In the genomic region with DNA sequence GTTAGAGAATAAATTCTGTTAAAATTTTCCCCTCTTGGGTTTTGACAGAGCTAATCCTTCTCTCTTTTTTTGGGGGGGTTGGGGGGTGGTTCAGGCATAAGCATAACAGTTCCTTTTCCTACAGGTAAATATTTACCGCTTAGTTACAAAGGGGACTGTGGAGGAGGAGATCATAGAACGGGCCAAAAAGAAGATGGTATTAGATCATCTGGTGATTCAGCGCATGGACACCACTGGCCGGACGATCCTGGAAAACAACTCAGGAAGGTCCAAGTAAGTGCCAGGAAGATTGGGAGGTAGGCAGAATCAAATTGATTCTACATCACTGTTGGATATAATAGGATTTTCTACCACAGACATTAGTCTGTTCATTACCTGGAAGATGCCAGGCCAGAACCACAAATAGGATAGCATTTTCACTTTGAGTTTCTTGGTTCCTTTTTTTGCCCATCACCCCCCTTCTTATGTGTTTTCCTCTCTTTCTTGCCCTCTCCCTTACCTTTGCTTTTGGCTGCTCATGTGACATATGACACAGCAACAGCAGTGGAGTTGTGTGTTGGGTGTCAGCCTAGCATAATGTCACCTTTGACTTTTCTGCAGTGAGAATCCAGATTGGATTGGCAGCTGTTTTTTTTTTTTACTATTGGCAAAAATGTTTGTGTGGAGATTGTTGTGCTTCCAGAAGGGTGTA, we compare ENCODE assay signal across 11 cellular contexts.
DNase-seq lines count a peak whose midpoint lies in the region; ATAC-seq and TF ChIP-seq lines count a peak whose summit lies in the region.
"Had no signal": no experiment of that assay in that cellular context is flagged by ENCODE, and none has a peak within 500 bp of the region (broad histone marks: within the 10 kb centered on the region; RNA-seq: fewer than 3 reads in every experiment).

No MANE protein-coding gene starts in this region.

- TF ChIP-seq POLR2A in gastroesophageal sphincter (IDR thresholded peaks at IDR 0.05): no peak

- no peak overlapping the region for H3K4me3 ChIP-seq in RWPE2 (ENCODE audit: severe bottlenecking)
- H3K4me3 ChIP-seq in gastroesophageal sphincter: no peak overlapping the region

- H3K9me3 Mint-ChIP-seq in activated T-cell treated with anti-CD3 and anti-CD28 coated beads, Interleukin-2, amount 50 U/mL, for 72 hours: no peaks in the 10 kb centered on the region
- H3K9me3 Mint-ChIP-seq in activated T-cell treated with anti-CD3 and anti-CD28 coated beads, Interleukin-2, amount 50 U/mL, for 4 hours: no peaks in the 10 kb centered on the region
- H3K9me3 Mint-ChIP-seq in stimulated activated effector memory CD8-positive, alpha-beta T cell treated with anti-CD3 and anti-CD28 coated beads, Interleukin-12 subunit alpha, Interleukin-12 subunit beta, amount 100 ng/mL, for 72 hours: no peaks in the 10 kb centered on the region
- H3K9me3 Mint-ChIP-seq in osteocyte (ENCODE audit: unreplicated experiment): no peaks in the 10 kb centered on the region
- H3K9me3 Mint-ChIP-seq: activated naive CD8-positive, alpha-beta T cell treated with anti-CD3 and anti-CD28 coated beads, Interleukin-2, amount 10 ng/mL, durations not matched to agents 7 days and 5 days; nephron had no signal

- peak overlapping the region; percentile 43 for H3K27ac Mint-ChIP-seq in activated T-cell treated with anti-CD3 and anti-CD28 coated beads, Interleukin-2, amount 50 U/mL, for 72 hours
- H3K27ac Mint-ChIP-seq in stimulated activated effector memory CD8-positive, alpha-beta T cell treated with anti-CD3 and anti-CD28 coated beads, Interleukin-12 subunit alpha, Interleukin-12 subunit beta, amount 100 ng/mL, for 72 hours: peak overlapping the region; percentile 9
- no peak overlapping the region for H3K27ac Mint-ChIP-seq in osteocyte (ENCODE audit: unreplicated experiment)
- H3K27ac Mint-ChIP-seq: activated naive CD8-positive, alpha-beta T cell treated with anti-CD3 and anti-CD28 coated beads, Interleukin-2, amount 10 ng/mL, durations not matched to agents 7 days and 5 days had no signal

- WGBS in gastroesophageal sphincter (ENCODE audit: low coverage in 1 of 2), 2 donors: 0 to 52% methylated on average over 1 to 5 of the region's 5 CpGs

- H3K9me3 ChIP-seq in RWPE2 (ENCODE audit: severe bottlenecking) (no peaks in the 10 kb centered on the region), gastroesophageal sphincter (no peaks in the 10 kb centered on the region)

- H3K27ac ChIP-seq in RWPE2 (ENCODE audit: poor library complexity, severe bottlenecking) (peak overlapping the region; percentile 89), gastroesophageal sphincter (peak overlapping the region; percentile 61 to 76 (median 72))

- peaks cover 8% of the 10 kb centered on the region for H3K4me1 Mint-ChIP-seq in activated T-cell treated with anti-CD3 and anti-CD28 coated beads, Interleukin-2, amount 50 U/mL, for 72 hours (ENCODE audit: low read depth)
- peaks cover 4% of the 10 kb centered on the region for H3K4me1 Mint-ChIP-seq in activated T-cell treated with anti-CD3 and anti-CD28 coated beads, Interleukin-2, amount 50 U/mL, for 4 hours (ENCODE audit: low read depth)
- peaks cover 23% of the 10 kb centered on the region for H3K4me1 Mint-ChIP-seq in stimulated activated effector memory CD8-positive, alpha-beta T cell treated with anti-CD3 and anti-CD28 coated beads, Interleukin-12 subunit alpha, Interleukin-12 subunit beta, amount 100 ng/mL, for 72 hours
- peaks cover 7% of the 10 kb centered on the region for H3K4me1 Mint-ChIP-seq in osteocyte (ENCODE audit: unreplicated experiment)
- H3K4me1 Mint-ChIP-seq: nephron had no signal

- H3K27me3 ChIP-seq in RWPE2 (ENCODE audit: insufficient read depth, poor library complexity, severe bottlenecking) (no peaks in the 10 kb centered on the region), gastroesophageal sphincter (no peaks in the 10 kb centered on the region)

- peaks cover 19% of the 10 kb centered on the region for H3K4me1 ChIP-seq in RWPE2 (ENCODE audit: insufficient read depth, poor library complexity, severe bottlenecking)
- H3K4me1 ChIP-seq in gastroesophageal sphincter: peaks cover 0 to 84% (median 20%) of the 10 kb centered on the region in 3 donors

- H3K27me3 Mint-ChIP-seq in activated T-cell treated with anti-CD3 and anti-CD28 coated beads, Interleukin-2, amount 50 U/mL, for 72 hours (ENCODE audit: low read depth): no peaks in the 10 kb centered on the region
- no peaks in the 10 kb centered on the region for H3K27me3 Mint-ChIP-seq in activated T-cell treated with anti-CD3 and anti-CD28 coated beads, Interleukin-2, amount 50 U/mL, for 4 hours (ENCODE audit: low read depth)
- H3K27me3 Mint-ChIP-seq in osteocyte (ENCODE audit: unreplicated experiment): no peaks in the 10 kb centered on the region
- H3K27me3 Mint-ChIP-seq: activated naive CD8-positive, alpha-beta T cell treated with anti-CD3 and anti-CD28 coated beads, Interleukin-2, amount 10 ng/mL, durations not matched to agents 7 days and 5 days had no signal

- H3K36me3 Mint-ChIP-seq in activated T-cell treated with anti-CD3 and anti-CD28 coated beads, Interleukin-2, amount 50 U/mL, for 72 hours (ENCODE audit: insufficient read depth in 2 of 2): peaks cover 16 to 32% of the 10 kb centered on the region in 2 donors
- peaks cover 39% of the 10 kb centered on the region for H3K36me3 Mint-ChIP-seq in activated T-cell treated with anti-CD3 and anti-CD28 coated beads, Interleukin-2, amount 50 U/mL, for 4 hours (ENCODE audit: insufficient read depth)
- no peaks in the 10 kb centered on the region for H3K36me3 Mint-ChIP-seq in stimulated activated effector memory CD8-positive, alpha-beta T cell treated with anti-CD3 and anti-CD28 coated beads, Interleukin-12 subunit alpha, Interleukin-12 subunit beta, amount 100 ng/mL, for 72 hours
- peaks cover 42% of the 10 kb centered on the region for H3K36me3 Mint-ChIP-seq in osteocyte (ENCODE audit: unreplicated experiment)

- no peak for ATAC-seq in activated T-cell treated with anti-CD3 and anti-CD28 coated beads, Interleukin-2, amount 50 U/mL, for 72 hours (replicated peaks in 1 of 2)
- ATAC-seq in activated T-cell treated with anti-CD3 and anti-CD28 coated beads, Interleukin-2, amount 50 U/mL, for 4 hours: no peak
- ATAC-seq in RWPE2 (ENCODE audit: low read depth) (no peak), gastroesophageal sphincter (no peak), HG02588 (IDR thresholded peaks at IDR 0.05; ENCODE audit: unreplicated experiment) (no peak)
- no peak for ATAC-seq in stimulated activated effector memory CD8-positive, alpha-beta T cell treated with anti-CD3 and anti-CD28 coated beads, Interleukin-12 subunit alpha, Interleukin-12 subunit beta, amount 100 ng/mL, for 72 hours

- H3K36me3 ChIP-seq in RWPE2 (ENCODE audit: low read depth) (peaks cover 98% of the 10 kb centered on the region), gastroesophageal sphincter (peaks cover 7 to 87% of the 10 kb centered on the region in 2 donors)

- TF ChIP-seq CTCF in RWPE2 (IDR thresholded peaks at IDR 0.05; ENCODE audit: poor library complexity, severe bottlenecking) (no peak), gastroesophageal sphincter (IDR thresholded peaks at IDR 0.05) (no peak), osteocyte (IDR thresholded peaks at IDR 0.05) (no peak)

- TF ChIP-seq EP300 in gastroesophageal sphincter (IDR thresholded peaks at IDR 0.05): no peak

- DNase-seq in activated T-cell treated with anti-CD3 and anti-CD28 coated beads, Interleukin-2, amount 50 U/mL, for 72 hours: no peak
- no peak for DNase-seq in activated T-cell treated with anti-CD3 and anti-CD28 coated beads, Interleukin-2, amount 50 U/mL, for 4 hours
- DNase-seq in RWPE2 (ENCODE audit: low spot score) (no peak), osteocyte (ENCODE audit: extremely low spot score, unreplicated experiment) (no peak), NCI-H2227 treated with DMSO at 0.1 percent for 48 hours (lab: John Stamatoyannopoulos, UW) (no peak)
- DNase-seq in stimulated activated effector memory CD8-positive, alpha-beta T cell treated with anti-CD3 and anti-CD28 coated beads, Interleukin-12 subunit alpha, Interleukin-12 subunit beta, amount 100 ng/mL, for 72 hours (ENCODE audit: low spot score in 2 of 2): no peak
- DNase-seq: activated CD4-positive, CD25-positive, alpha-beta regulatory T cell; activated naive CD8-positive, alpha-beta T cell treated with anti-CD3 and anti-CD28 coated beads, Interleukin-2, amount 10 ng/mL, durations not matched to agents 7 days and 5 days had no signal

- H3K4me3 Mint-ChIP-seq in activated T-cell treated with anti-CD3 and anti-CD28 coated beads, Interleukin-2, amount 50 U/mL, for 72 hours: no peak overlapping the region
- no peak overlapping the region for H3K4me3 Mint-ChIP-seq in activated T-cell treated with anti-CD3 and anti-CD28 coated beads, Interleukin-2, amount 50 U/mL, for 4 hours
- no peak overlapping the region for H3K4me3 Mint-ChIP-seq in stimulated activated effector memory CD8-positive, alpha-beta T cell treated with anti-CD3 and anti-CD28 coated beads, Interleukin-12 subunit alpha, Interleukin-12 subunit beta, amount 100 ng/mL, for 72 hours
- no peak overlapping the region for H3K4me3 Mint-ChIP-seq in osteocyte (ENCODE audit: unreplicated experiment)
- H3K4me3 Mint-ChIP-seq: activated naive CD8-positive, alpha-beta T cell treated with anti-CD3 and anti-CD28 coated beads, Interleukin-2, amount 10 ng/mL, durations not matched to agents 7 days and 5 days; nephron had no signal
